ENCODE assay signal across 9 cellular contexts in the genomic region with DNA sequence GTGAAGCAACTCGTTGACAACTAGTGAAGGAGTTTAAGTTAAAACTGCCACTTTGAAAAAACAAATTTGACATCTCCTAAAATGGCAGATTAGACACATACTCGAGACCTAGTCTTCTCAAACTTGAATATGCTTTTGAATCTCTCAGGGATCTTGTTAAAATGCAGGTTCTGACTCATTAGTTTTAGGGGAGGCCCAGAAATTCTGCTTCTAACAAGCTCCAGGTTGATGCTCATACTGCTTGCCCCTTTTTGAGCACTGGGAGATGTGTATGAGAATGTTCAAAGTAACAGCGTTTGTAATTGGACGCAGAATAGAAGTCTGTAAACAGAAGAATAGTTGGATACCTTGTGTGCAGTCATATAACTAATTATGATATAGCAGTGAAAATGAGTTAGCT. TPM values are rescaled to one million over a fixed set of nuclear protein-coding genes. Genes with fewer than 3 reads are reported as not detected.
DNase-seq lines count a peak whose midpoint lies in the region; ATAC-seq and TF ChIP-seq lines count a peak whose summit lies in the region.
"Had no signal": no experiment of that assay in that cellular context is flagged by ENCODE, and none has a peak within 500 bp of the region (broad histone marks: within the 10 kb centered on the region; RNA-seq: fewer than 3 reads in every experiment).

No MANE protein-coding gene starts in this region.

- peak; percentile 39 for DNase-seq in ELR (ENCODE audit: low read depth)
- DNase-seq in MM.1S = no peak
- no peak for DNase-seq in dorsolateral prefrontal cortex
- DNase-seq in neuronal stem cell (ENCODE audit: low spot score) = no peak
- no peak for DNase-seq in UCSD-AML1 (lab: John Stamatoyannopoulos, UW; ENCODE audit: unreplicated experiment)
- no peak for DNase-seq in H7
- DNase-seq: stimulated activated CD4-positive, alpha-beta T cell treated with anti-CD3 and anti-CD28 coated beads, Interleukin-2, amount 100 ng/mL, for 48 hours had no signal

- H3K18ac ChIP-seq in neuronal stem cell (ENCODE audit: low read length) = no peak overlapping the region

- no peak overlapping the region for H4K8ac ChIP-seq in neuronal stem cell (ENCODE audit: low read depth, low read length)

- H4K20me1 ChIP-seq in MM.1S (ENCODE audit: insufficient read depth, low read length) = no peaks in the 10 kb centered on the region

- H3K14ac ChIP-seq in neuronal stem cell (ENCODE audit: low read length) = no peak overlapping the region

- no peak overlapping the region for H2BK15ac ChIP-seq in neuronal stem cell (ENCODE audit: low read length)

- H3K4me2 ChIP-seq in MM.1S (ENCODE audit: low read depth, low read length) (peak overlapping the region; percentile 73), neuronal stem cell (ENCODE audit: insufficient read depth, low read length, poor library complexity, severe bottlenecking) (peak overlapping the region; percentile 32)

- H3K36me3 ChIP-seq in MM.1S (replicated peaks; ENCODE audit: insufficient read depth, low read length) (peaks cover 12% of the 10 kb centered on the region), neuronal stem cell (replicated peaks in 1 of 2; ENCODE audit: control insufficient read depth in 2 of 2, insufficient read depth in 2 of 2, low read length in 2 of 2) (peaks cover 2 to 52% of the 10 kb centered on the region in 2 donors), H7 (replicated peaks; ENCODE audit: control insufficient read depth, insufficient read depth, low read length) (peaks cover 6% of the 10 kb centered on the region)

- H3K27ac ChIP-seq in MM.1S (ENCODE audit: low read length) (no peak overlapping the region), dorsolateral prefrontal cortex (peak overlapping the region in 6 of 59 donors; percentile 96 to 97 (median 96)), neuronal stem cell (replicated peaks; ENCODE audit: low read length) (no peak overlapping the region)

- no peak overlapping the region for H2BK12ac ChIP-seq in neuronal stem cell (ENCODE audit: low read length)

- no CpG with 5 or more reads among the region's 4 CpGs for WGBS in neuronal stem cell (ENCODE audit: extremely low coverage in 2 of 2, insufficient read length in 2 of 2, insufficient replicate concordance in 1 of 2), 2 donors

- H3K27me3 ChIP-seq in MM.1S (replicated peaks; ENCODE audit: insufficient read depth, low read length) (no peaks in the 10 kb centered on the region), dorsolateral prefrontal cortex (no peaks in the 10 kb centered on the region), neuronal stem cell (ENCODE audit: control insufficient read depth in 3 of 3, insufficient read depth in 3 of 3, low read depth in 1 of 3, low read length in 3 of 3) (no peaks in the 10 kb centered on the region), H7 (ENCODE audit: control insufficient read depth, insufficient read depth, low read length) (no peaks in the 10 kb centered on the region)

- H3K4me1 ChIP-seq in MM.1S (ENCODE audit: low read length) (peaks cover 7% of the 10 kb centered on the region; the same call in 1 of the 2 replicates), neuronal stem cell (ENCODE audit: control insufficient read depth in 2 of 2, insufficient read depth in 1 of 2, low read depth in 1 of 2, low read length in 2 of 2) (peaks cover 2 to 3% of the 10 kb centered on the region in 2 donors)

- peaks cover 72% of the 10 kb centered on the region for H3K79me2 ChIP-seq in MM.1S (ENCODE audit: low read length)

- no peak overlapping the region for H3K23ac ChIP-seq in neuronal stem cell (ENCODE audit: low read depth, low read length, poor library complexity)

- no peaks in the 10 kb centered on the region for H3K9me3 ChIP-seq in MM.1S (replicated peaks; ENCODE audit: insufficient read depth, low read length)
- H3K9me3 ChIP-seq in neuronal stem cell (replicated peaks in 1 of 2; ENCODE audit: control insufficient read depth in 2 of 2, insufficient read depth in 1 of 2, low read depth in 1 of 2, low read length in 2 of 2) = no peaks in the 10 kb centered on the region

- peaks cover 9% of the 10 kb centered on the region for H3K79me1 ChIP-seq in neuronal stem cell (ENCODE audit: low read depth, low read length)

- H3K4ac ChIP-seq in neuronal stem cell (ENCODE audit: low read length) = no peak overlapping the region

- peak overlapping the region; percentile 25; the same call in 1 of the 2 replicates for H3K9ac ChIP-seq in MM.1S (ENCODE audit: low read length)
- H3K9ac ChIP-seq in neuronal stem cell (ENCODE audit: low read depth, low read length, poor library complexity) = no peak overlapping the region

- ATAC-seq in GM18858 (IDR thresholded peaks at IDR 0.05; ENCODE audit: unreplicated experiment) = no peak
- ATAC-seq in HG03025 (IDR thresholded peaks at IDR 0.05; ENCODE audit: low FRiP score, unreplicated experiment) = no peak

- no peak overlapping the region for H2AK5ac ChIP-seq in neuronal stem cell (ENCODE audit: low read depth, low read length)

- no peak overlapping the region for H4K91ac ChIP-seq in neuronal stem cell (ENCODE audit: low read depth, low read length, poor library complexity)

- H3K4me3 ChIP-seq in MM.1S (ENCODE audit: low read length) = peak overlapping the region; percentile 99
- H3K4me3 ChIP-seq in dorsolateral prefrontal cortex = peak overlapping the region; percentile 66 to 100 (median 93)
- peak overlapping the region in 1 of 2 donors; percentile 95 for H3K4me3 ChIP-seq in neuronal stem cell (ENCODE audit: low read length in 2 of 2)
- H3K4me3 ChIP-seq in H7 (ENCODE audit: insufficient read depth, low read depth, low read length) = no peak overlapping the region

- no peak overlapping the region for H2BK5ac ChIP-seq in neuronal stem cell (ENCODE audit: low read length)

- H2AFZ ChIP-seq in MM.1S (ENCODE audit: low read length) = no peak overlapping the region
- H2AFZ ChIP-seq in neuronal stem cell (ENCODE audit: low read length) = no peak overlapping the region

- H3K9me2 ChIP-seq in MM.1S (replicated peaks; ENCODE audit: insufficient read depth, low read length) = no peaks in the 10 kb centered on the region

- intact Hi-C loops in dorsolateral prefrontal cortex (cut with DNase I) = no loop called here

- TF ChIP-seq CTCF in MM.1S (IDR thresholded peaks at IDR 0.05; ENCODE audit: low read length) (no peak), dorsolateral prefrontal cortex (IDR thresholded peaks at IDR 0.05 in 54 of 56, conservative IDR thresholded peaks at IDR 0.05 in 2 of 56; ENCODE audit: low read depth in 1 of 56, partially characterized antibody in 56 of 56) (no peak)

- H3F3A ChIP-seq in MM.1S (ENCODE audit: insufficient read depth, low read length) = peaks cover 10% of the 10 kb centered on the region

- no peak overlapping the region for H2BK120ac ChIP-seq in neuronal stem cell (ENCODE audit: low read depth, low read length)

RNA-seq across cellular contexts. Expression of a gene that starts 1.6 kb away (rescaled TPM):
- 10 to 100 TPM; 22.1 to 46.3 (median 33.2) TPM for total RNA-seq in dorsolateral prefrontal cortex
- polyA plus RNA-seq in neuronal stem cell (2013, experiment 1 of 2) = 26.0 TPM
- polyA plus RNA-seq in neuronal stem cell (2013, experiment 2 of 2) = 25.8 TPM
- total RNA-seq in H7 (2014; rRNA removed; shearing (Covaris generic)) = 17.3 and 24.5 TPM in 2 replicates
